ENCODE assay signal across 15 cellular contexts in genomic region chr18:32317651-32318050, GRCh38.
DNase-seq lines count a peak whose midpoint lies in the region; ATAC-seq, FAIRE-seq and TF ChIP-seq lines count a peak whose summit lies in the region.
"Had no signal": no experiment of that assay in that cellular context is flagged by ENCODE, and none has a peak within 500 bp of the region (broad histone marks: within the 10 kb centered on the region; RNA-seq: fewer than 3 reads in every experiment).

No MANE protein-coding gene starts in this region.

- H3K9ac ChIP-seq in astrocyte (ENCODE audit: low read length) (peak overlapping the region; percentile 30), skeletal muscle satellite cell (ENCODE audit: low read depth, low read length) (peak overlapping the region; percentile 68)
- H3K9ac ChIP-seq: BLaER1 treated with 17β-estradiol and CSF1 and Interleukin-3, amounts not matched to agents 10 nM and 100 nM had no signal

- H4K20me1 ChIP-seq in astrocyte (ENCODE audit: insufficient read depth, low read length) = no peaks in the 10 kb centered on the region
- H4K20me1 ChIP-seq: BLaER1 treated with 17β-estradiol and CSF1 and Interleukin-3, amounts not matched to agents 10 nM and 100 nM had no signal

- peak overlapping the region; percentile 68 for H3K27ac ChIP-seq in astrocyte (ENCODE audit: low read depth, low read length)
- H3K27ac ChIP-seq: BLaER1 treated with 17β-estradiol and CSF1 and Interleukin-3, amounts not matched to agents 10 nM and 100 nM had no signal

- intact Hi-C loops in left ventricle myocardium superior (cut with micrococcal nuclease) = no loop called here

- H3K36me3 Mint-ChIP-seq in astrocyte (ENCODE audit: low read depth, unreplicated experiment) = peaks cover 2% of the 10 kb centered on the region
- no peaks in the 10 kb centered on the region for H3K36me3 Mint-ChIP-seq in T-helper 2 cell treated with Interferon-gamma antibody and Interleukin-4, amounts not matched to agents 5 μg/mL and 100 μg/mL, for 36 hours (ENCODE audit: low read depth)
- no peaks in the 10 kb centered on the region for H3K36me3 Mint-ChIP-seq in activated T-cell treated with anti-CD3 and anti-CD28 coated beads, Interleukin-2, amount 50 U/mL, for 72 hours (ENCODE audit: insufficient read depth in 2 of 2)
- H3K36me3 Mint-ChIP-seq: WTC11 had no signal

- H3K4me3 Mint-ChIP-seq in astrocyte (ENCODE audit: unreplicated experiment) = no peak overlapping the region
- no peak overlapping the region for H3K4me3 Mint-ChIP-seq in T-helper 2 cell treated with Interferon-gamma antibody and Interleukin-4, amounts not matched to agents 5 μg/mL and 100 μg/mL, for 36 hours
- H3K4me3 Mint-ChIP-seq in activated T-cell treated with anti-CD3 and anti-CD28 coated beads, Interleukin-2, amount 50 U/mL, for 72 hours = no peak overlapping the region
- H3K4me3 Mint-ChIP-seq: WTC11 had no signal

- peak; percentile 41 for DNase-seq in GM03348 (ENCODE audit: low spot score)
- DNase-seq in astrocyte (ENCODE audit: low read depth) = peak; percentile 79
- DNase-seq in left ventricle myocardium superior = no peak
- DNase-seq in T-helper 2 cell treated with Interferon-gamma antibody and Interleukin-4, amounts not matched to agents 5 μg/mL and 100 μg/mL, for 36 hours (ENCODE audit: low spot score) = no peak
- no peak for DNase-seq in activated T-cell treated with anti-CD3 and anti-CD28 coated beads, Interleukin-2, amount 50 U/mL, for 72 hours
- DNase-seq in SKM-1 treated with dmso at 0.1 percent for 144 hours (lab: John Stamatoyannopoulos, UW; ENCODE audit: unreplicated experiment) = no peak
- DNase-seq in retina = no peak
- DNase-seq: activated gamma-delta T cell; central memory CD4-positive, alpha-beta T cell; stimulated activated CD4-positive, alpha-beta T cell treated with anti-CD3 and anti-CD28 coated beads, Interleukin-12 subunit alpha, Interleukin-12 subunit beta, amount 100 ng/mL, for 4 hours had no signal

- no peaks in the 10 kb centered on the region for H3K27me3 Mint-ChIP-seq in astrocyte (ENCODE audit: low read depth, unreplicated experiment)
- H3K27me3 Mint-ChIP-seq in T-helper 2 cell treated with Interferon-gamma antibody and Interleukin-4, amounts not matched to agents 5 μg/mL and 100 μg/mL, for 36 hours (ENCODE audit: low read depth) = peaks cover 8% of the 10 kb centered on the region
- peaks cover 20% of the 10 kb centered on the region for H3K27me3 Mint-ChIP-seq in activated T-cell treated with anti-CD3 and anti-CD28 coated beads, Interleukin-2, amount 50 U/mL, for 72 hours (ENCODE audit: low read depth)

- H3K9me3 Mint-ChIP-seq in astrocyte (ENCODE audit: unreplicated experiment) = no peaks in the 10 kb centered on the region
- no peaks in the 10 kb centered on the region for H3K9me3 Mint-ChIP-seq in T-helper 2 cell treated with Interferon-gamma antibody and Interleukin-4, amounts not matched to agents 5 μg/mL and 100 μg/mL, for 36 hours
- no peaks in the 10 kb centered on the region for H3K9me3 Mint-ChIP-seq in activated T-cell treated with anti-CD3 and anti-CD28 coated beads, Interleukin-2, amount 50 U/mL, for 72 hours
- H3K9me3 Mint-ChIP-seq: WTC11 had no signal

- H3K79me2 ChIP-seq in astrocyte (ENCODE audit: insufficient read depth, low read length) = no peaks in the 10 kb centered on the region

- no peak overlapping the region for H2AFZ ChIP-seq in astrocyte (ENCODE audit: low read depth, low read length)

- H3K27ac Mint-ChIP-seq in astrocyte (ENCODE audit: unreplicated experiment) = peak overlapping the region; percentile 95
- H3K27ac Mint-ChIP-seq in T-helper 2 cell treated with Interferon-gamma antibody and Interleukin-4, amounts not matched to agents 5 μg/mL and 100 μg/mL, for 36 hours = no peak overlapping the region
- H3K27ac Mint-ChIP-seq in activated T-cell treated with anti-CD3 and anti-CD28 coated beads, Interleukin-2, amount 50 U/mL, for 72 hours = no peak overlapping the region
- H3K27ac Mint-ChIP-seq: WTC11 had no signal

- FAIRE-seq in astrocyte (lab: Jason Lieb, UNC) = no peak
- FAIRE-seq: GM12892, HTR-8/SVneo had no signal

- peaks cover 10% of the 10 kb centered on the region for H3K4me1 ChIP-seq in astrocyte (ENCODE audit: insufficient read depth, low read length)
- H3K4me1 ChIP-seq in skeletal muscle satellite cell (ENCODE audit: control insufficient read depth, insufficient read depth, low read length) = peaks cover 35% of the 10 kb centered on the region

- H3K36me3 ChIP-seq in astrocyte (ENCODE audit: insufficient read depth, low read length) = no peaks in the 10 kb centered on the region
- no peaks in the 10 kb centered on the region for H3K36me3 ChIP-seq in skeletal muscle satellite cell (ENCODE audit: insufficient read depth, low read length)
- H3K36me3 ChIP-seq: BLaER1 treated with 17β-estradiol and CSF1 and Interleukin-3, amounts not matched to agents 10 nM and 100 nM had no signal

- H3K4me3 ChIP-seq in astrocyte (ENCODE audit: insufficient read depth, low read depth, low read length) (no peak overlapping the region), skeletal muscle satellite cell (ENCODE audit: low read length) (peak overlapping the region; percentile 21)
- H3K4me3 ChIP-seq: BLaER1 treated with 17β-estradiol and CSF1 and Interleukin-3, amounts not matched to agents 10 nM and 100 nM had no signal

- H3K27me3 ChIP-seq in astrocyte (ENCODE audit: insufficient read depth, low read length) = no peaks in the 10 kb centered on the region
- H3K27me3 ChIP-seq in skeletal muscle satellite cell (ENCODE audit: control insufficient read depth, insufficient read depth, low read length) = no peaks in the 10 kb centered on the region
- H3K27me3 ChIP-seq: BLaER1 treated with 17β-estradiol and CSF1 and Interleukin-3, amounts not matched to agents 10 nM and 100 nM had no signal

- no peak for TF ChIP-seq CTCF in astrocyte (IDR thresholded peaks at IDR 0.05; ENCODE audit: insufficient read depth, low read depth, low read length)

- peak; percentile 56 for ATAC-seq in left ventricle myocardium superior
- ATAC-seq in activated T-cell treated with anti-CD3 and anti-CD28 coated beads, Interleukin-2, amount 50 U/mL, for 72 hours (replicated peaks in 1 of 2) = no peak
- ATAC-seq: WTC11 had no signal

- peak overlapping the region; percentile 35 for H3K4me2 ChIP-seq in astrocyte (ENCODE audit: low read length)
- peak overlapping the region; percentile 70 for H3K4me2 ChIP-seq in skeletal muscle satellite cell (ENCODE audit: low read length)
- H3K4me2 ChIP-seq: BLaER1 treated with 17β-estradiol and CSF1 and Interleukin-3, amounts not matched to agents 10 nM and 100 nM had no signal

- peaks cover 21% of the 10 kb centered on the region for H3K4me1 Mint-ChIP-seq in astrocyte (ENCODE audit: low read depth, unreplicated experiment)
- H3K4me1 Mint-ChIP-seq in T-helper 2 cell treated with Interferon-gamma antibody and Interleukin-4, amounts not matched to agents 5 μg/mL and 100 μg/mL, for 36 hours (ENCODE audit: low read depth) = no peaks in the 10 kb centered on the region
- H3K4me1 Mint-ChIP-seq in activated T-cell treated with anti-CD3 and anti-CD28 coated beads, Interleukin-2, amount 50 U/mL, for 72 hours (ENCODE audit: low read depth) = no peaks in the 10 kb centered on the region

- H3K9me3 ChIP-seq in astrocyte (ENCODE audit: insufficient read depth, low read depth, low read length) = no peaks in the 10 kb centered on the region
- no peaks in the 10 kb centered on the region for H3K9me3 ChIP-seq in skeletal muscle satellite cell (replicated peaks; ENCODE audit: low read length)
- H3K9me3 ChIP-seq: BLaER1 treated with 17β-estradiol and CSF1 and Interleukin-3, amounts not matched to agents 10 nM and 100 nM had no signal

Comparison
In these comparisons a context has a peak if more than half of its experiments do, and no peak if none do; other contexts are left out.
1. DNase-seq: peak in GM03348 (single experiment) and astrocyte (single experiment); none in left ventricle myocardium superior (single experiment), T-helper 2 cell treated with Interferon-gamma antibody and Interleukin-4, amounts not matched to agents 5 μg/mL and 100 μg/mL, for 36 hours (single experiment), activated T-cell treated with anti-CD3 and anti-CD28 coated beads, Interleukin-2, amount 50 U/mL, for 72 hours (0 of 2), SKM-1 treated with dmso at 0.1 percent for 144 hours (single experiment) and retina (single experiment).